ENCODE assay signal across 8 cellular contexts in genomic region chr16:83807327-83807709, GRCh38. TPM values are rescaled to one million over a fixed set of nuclear protein-coding genes. Genes with fewer than 3 reads are reported as not detected.
DNase-seq lines count a peak whose midpoint lies in the region; ATAC-seq and TF ChIP-seq lines count a peak whose summit lies in the region.

No MANE protein-coding gene starts in this region.

- H3K4me1 ChIP-seq in right cardiac atrium (ENCODE audit: control insufficient read depth, insufficient read depth, low read length) (peaks cover 5% of the 10 kb centered on the region), lower lobe of right lung (peaks cover 41% of the 10 kb centered on the region), upper lobe of left lung (peaks cover 17 to 46% (median 25%) of the 10 kb centered on the region in 4 donors)

- TF ChIP-seq EP300 in upper lobe of left lung (IDR thresholded peaks at IDR 0.05): no peak

- TF ChIP-seq POLR2A in upper lobe of left lung (IDR thresholded peaks at IDR 0.05): no peak

- intact Hi-C loops in Right ventricle myocardium superior (cut with DNase I): no loop called here
- intact Hi-C loops in right cardiac atrium (cut with DNase I): no loop called here
- intact Hi-C loops in lower lobe of right lung (cut with DNase I): no loop called here

- H3K9me3 Mint-ChIP-seq in activated naive CD8-positive, alpha-beta T cell treated with anti-CD3 and anti-CD28 coated beads, Interleukin-2, amount 10 ng/mL, durations not matched to agents 7 days and 5 days: peaks cover 4% of the 10 kb centered on the region

- H3K4me3 ChIP-seq in right cardiac atrium (ENCODE audit: low read length) (no peak overlapping the region), lower lobe of right lung (peak overlapping the region; percentile 91), upper lobe of left lung (peak overlapping the region in 3 of 4 donors; percentile 68 to 84 (median 83)), WERI-Rb-1 (ENCODE audit: low read depth, low read length) (no peak overlapping the region)

- H3K27me3 ChIP-seq in right cardiac atrium (ENCODE audit: control insufficient read depth, insufficient read depth) (no peaks in the 10 kb centered on the region), lower lobe of right lung (ENCODE audit: low read depth) (no peaks in the 10 kb centered on the region), upper lobe of left lung (no peaks in the 10 kb centered on the region), WERI-Rb-1 (ENCODE audit: insufficient read depth, low read depth, severe bottlenecking) (no peaks in the 10 kb centered on the region)

- POLR2A ChIA-PET in activated naive CD8-positive, alpha-beta T cell treated with anti-CD3 and anti-CD28 coated beads, Interleukin-2, amount 10 ng/mL, durations not matched to agents 7 days and 5 days (lab: Charles Lee): interaction anchor here (0.6 kb wide), 1 partner anchor 92 kb away, joined by 3 read pairs; no protein-coding TSS in a partner anchor

- H3K36me3 Mint-ChIP-seq in activated naive CD8-positive, alpha-beta T cell treated with anti-CD3 and anti-CD28 coated beads, Interleukin-2, amount 10 ng/mL, durations not matched to agents 7 days and 5 days: peaks cover 16% of the 10 kb centered on the region

- H3K36me3 ChIP-seq in lower lobe of right lung (peaks cover 25% of the 10 kb centered on the region), upper lobe of left lung (peaks cover 0 to 17% (median 2%) of the 10 kb centered on the region in 4 donors), WERI-Rb-1 (no peaks in the 10 kb centered on the region; the same call in 1 of the 2 replicates)

- H3K4me3 Mint-ChIP-seq in activated naive CD8-positive, alpha-beta T cell treated with anti-CD3 and anti-CD28 coated beads, Interleukin-2, amount 10 ng/mL, durations not matched to agents 7 days and 5 days: peak overlapping the region; percentile 98

- peaks cover 30% of the 10 kb centered on the region for H3K4me1 Mint-ChIP-seq in activated naive CD8-positive, alpha-beta T cell treated with anti-CD3 and anti-CD28 coated beads, Interleukin-2, amount 10 ng/mL, durations not matched to agents 7 days and 5 days

- H3K27me3 Mint-ChIP-seq in activated naive CD8-positive, alpha-beta T cell treated with anti-CD3 and anti-CD28 coated beads, Interleukin-2, amount 10 ng/mL, durations not matched to agents 7 days and 5 days: peaks cover 5% of the 10 kb centered on the region

- DNase-seq in Right ventricle myocardium superior (peak; percentile 49), right cardiac atrium (no peak), lower lobe of right lung (no peak), upper lobe of left lung (no peak), HK-2 (ENCODE audit: unreplicated experiment) (no peak), WERI-Rb-1 (no peak), T-helper 9 cell (no peak)
- DNase-seq in activated naive CD8-positive, alpha-beta T cell treated with anti-CD3 and anti-CD28 coated beads, Interleukin-2, amount 10 ng/mL, durations not matched to agents 7 days and 5 days: no peak

- TF ChIP-seq CTCF in lower lobe of right lung (IDR thresholded peaks at IDR 0.05) (no peak), upper lobe of left lung (IDR thresholded peaks at IDR 0.05) (no peak), WERI-Rb-1 (IDR thresholded peaks at IDR 0.05; ENCODE audit: low read depth, low read length) (no peak)

- H3K9me3 ChIP-seq in right cardiac atrium (ENCODE audit: control insufficient read depth, low read length): no peaks in the 10 kb centered on the region
- H3K9me3 ChIP-seq in lower lobe of right lung: no peaks in the 10 kb centered on the region
- no peaks in the 10 kb centered on the region for H3K9me3 ChIP-seq in upper lobe of left lung
- H3K9me3 ChIP-seq in WERI-Rb-1 (ENCODE audit: severe bottlenecking): no peaks in the 10 kb centered on the region

- ATAC-seq in Right ventricle myocardium superior (ENCODE audit: poor library complexity) (no peak), right cardiac atrium (no peak), lower lobe of right lung (no peak), upper lobe of left lung (ENCODE audit: low FRiP score in 2 of 2) (no peak)
- ATAC-seq in activated naive CD8-positive, alpha-beta T cell treated with anti-CD3 and anti-CD28 coated beads, Interleukin-2, amount 10 ng/mL, durations not matched to agents 7 days and 5 days (ENCODE audit: low read depth): no peak

- peak overlapping the region; percentile 45 for H3K27ac Mint-ChIP-seq in activated naive CD8-positive, alpha-beta T cell treated with anti-CD3 and anti-CD28 coated beads, Interleukin-2, amount 10 ng/mL, durations not matched to agents 7 days and 5 days

- H3K27ac ChIP-seq in right cardiac atrium (ENCODE audit: low read length): no peak overlapping the region
- H3K27ac ChIP-seq in lower lobe of right lung: peak overlapping the region; percentile 86
- peak overlapping the region; percentile 79 to 91 (median 86) for H3K27ac ChIP-seq in upper lobe of left lung
- no peak overlapping the region for H3K27ac ChIP-seq in WERI-Rb-1

- 83% methylated on average over 8 of the region's 8 CpGs for WGBS in right cardiac atrium
- WGBS in upper lobe of left lung, 2 donors: 81 to 84% methylated on average over 4 to 8 of the region's 8 CpGs

RNA-seq across cellular contexts. Expression of gene HSBP1, which starts 0.5 kb away (rescaled TPM):
- total RNA-seq in Right ventricle myocardium superior (175 TPM), right cardiac atrium (100 to 1,000 TPM; 133 to 173 (median 155) TPM), lower lobe of right lung (105 TPM), upper lobe of left lung (100 to 1,000 TPM in 1 of 6 donors, 10 to 100 TPM in 5; 17.5 to 106 (median 39.4) TPM)
- polyA plus RNA-seq in right cardiac atrium: 102 TPM
- 10 to 100 TPM; 56.4 to 63.2 TPM for total RNA-seq in activated naive CD8-positive, alpha-beta T cell treated with anti-CD3 and anti-CD28 coated beads, Interleukin-2, amount 10 ng/mL, durations not matched to agents 7 days and 5 days

Comparison
In these comparisons a context has a peak if more than half of its experiments do, and no peak if none do; other contexts are left out.
1. H3K27ac ChIP-seq: peak in lower lobe of right lung (single experiment) and upper lobe of left lung (4 of 4); none in right cardiac atrium (single experiment) and WERI-Rb-1 (single experiment).
2. H3K4me3 ChIP-seq: peak in lower lobe of right lung (single experiment) and upper lobe of left lung (3 of 4); none in right cardiac atrium (single experiment) and WERI-Rb-1 (single experiment).